In genomic region chr4:75533926-75534325, GRCh38 we compare ENCODE assay signal across 6 cellular contexts. TPM values are rescaled to one million over a fixed set of nuclear protein-coding genes. Genes with fewer than 3 reads are reported as not detected.
"Had no signal": no experiment of that assay in that cellular context is flagged by ENCODE, and none has a peak within 500 bp of the region (broad histone marks: within the 10 kb centered on the region; RNA-seq: fewer than 3 reads in every experiment).

No MANE protein-coding gene starts in this region.

RNA-seq across cellular contexts. Expression of gene ODAPH, which starts 21.9 kb away (rescaled TPM):
- total RNA-seq: GM23248, GM23338, H1, H7, H9, HFFc6 had no signal
- polyA plus RNA-seq: GM23248, GM23338, H1 had no signal
